Comparison of ENCODE assay signal across 1 cellular context in the genomic region with DNA sequence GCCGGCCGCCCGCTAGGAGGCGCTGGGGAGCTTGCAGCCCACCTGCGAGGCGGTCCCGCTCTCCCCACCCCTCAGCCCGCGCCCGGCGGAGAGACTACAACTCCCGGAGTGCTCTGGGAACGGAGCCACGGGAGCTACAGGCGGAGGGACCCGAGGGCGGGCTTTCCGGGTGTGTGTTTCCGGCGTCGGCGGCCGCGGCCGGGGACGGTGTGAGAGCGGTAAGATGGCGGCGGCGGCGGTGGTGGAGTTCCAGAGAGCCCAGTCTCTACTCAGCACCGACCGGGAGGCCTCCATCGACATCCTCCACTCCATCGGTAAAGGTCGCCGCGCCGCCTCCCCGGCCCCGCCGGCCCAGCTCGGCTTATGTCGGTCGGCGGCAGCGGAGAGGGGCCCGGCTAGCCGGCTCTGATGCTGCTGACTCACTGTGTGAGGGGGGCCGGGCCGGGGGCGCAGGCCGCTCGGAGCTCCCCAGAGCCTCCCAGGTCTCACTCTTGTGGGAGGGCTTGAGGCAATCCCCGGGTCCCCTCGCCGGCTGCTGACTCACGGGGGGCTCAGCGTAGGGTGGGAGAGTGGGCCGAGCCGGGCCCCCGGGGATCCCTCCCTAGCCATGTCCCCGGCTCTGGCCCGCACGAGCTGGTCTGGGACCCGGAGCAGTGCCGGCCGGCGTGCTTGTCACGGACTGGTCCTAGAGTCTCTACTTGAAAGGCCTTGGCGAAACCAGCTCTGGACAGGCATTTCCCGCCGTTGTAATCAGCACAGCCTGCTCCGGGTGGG.
A peak's percentile ranks its signal among the peaks of the same experiment; 100 is the strongest.
TF ChIP-seq lines count a peak whose summit lies in the region.

A gene (plus strand): TSS at position 210 of the 774 bp plus-strand sequence. CDS start 14 bp downstream, at position 224.

TF ChIP-seq in K562, 482 proteins besides CTCF, POLR2A, EP300 and RAD21 (continued from another document and continues in another):
- TF ChIP-seq, protein P1, sequence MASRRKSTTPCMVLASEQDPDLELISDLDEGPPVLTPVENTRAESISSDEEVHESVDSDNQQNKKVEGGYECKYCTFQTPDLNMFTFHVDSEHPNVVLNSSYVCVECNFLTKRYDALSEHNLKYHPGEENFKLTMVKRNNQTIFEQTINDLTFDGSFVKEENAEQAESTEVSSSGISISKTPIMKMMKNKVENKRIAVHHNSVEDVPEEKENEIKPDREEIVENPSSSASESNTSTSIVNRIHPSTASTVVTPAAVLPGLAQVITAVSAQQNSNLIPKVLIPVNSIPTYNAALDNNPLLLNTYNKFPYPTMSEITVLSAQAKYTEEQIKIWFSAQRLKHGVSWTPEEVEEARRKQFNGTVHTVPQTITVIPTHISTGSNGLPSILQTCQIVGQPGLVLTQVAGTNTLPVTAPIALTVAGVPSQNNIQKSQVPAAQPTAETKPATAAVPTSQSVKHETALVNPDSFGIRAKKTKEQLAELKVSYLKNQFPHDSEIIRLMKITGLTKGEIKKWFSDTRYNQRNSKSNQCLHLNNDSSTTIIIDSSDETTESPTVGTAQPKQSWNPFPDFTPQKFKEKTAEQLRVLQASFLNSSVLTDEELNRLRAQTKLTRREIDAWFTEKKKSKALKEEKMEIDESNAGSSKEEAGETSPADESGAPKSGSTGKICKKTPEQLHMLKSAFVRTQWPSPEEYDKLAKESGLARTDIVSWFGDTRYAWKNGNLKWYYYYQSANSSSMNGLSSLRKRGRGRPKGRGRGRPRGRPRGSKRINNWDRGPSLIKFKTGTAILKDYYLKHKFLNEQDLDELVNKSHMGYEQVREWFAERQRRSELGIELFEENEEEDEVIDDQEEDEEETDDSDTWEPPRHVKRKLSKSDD (conservative IDR thresholded peaks at IDR 0.05; ENCODE audit: low read length) = no peak; the same call in 1 of the 2 replicates
- TF ChIP-seq, protein P2, sequence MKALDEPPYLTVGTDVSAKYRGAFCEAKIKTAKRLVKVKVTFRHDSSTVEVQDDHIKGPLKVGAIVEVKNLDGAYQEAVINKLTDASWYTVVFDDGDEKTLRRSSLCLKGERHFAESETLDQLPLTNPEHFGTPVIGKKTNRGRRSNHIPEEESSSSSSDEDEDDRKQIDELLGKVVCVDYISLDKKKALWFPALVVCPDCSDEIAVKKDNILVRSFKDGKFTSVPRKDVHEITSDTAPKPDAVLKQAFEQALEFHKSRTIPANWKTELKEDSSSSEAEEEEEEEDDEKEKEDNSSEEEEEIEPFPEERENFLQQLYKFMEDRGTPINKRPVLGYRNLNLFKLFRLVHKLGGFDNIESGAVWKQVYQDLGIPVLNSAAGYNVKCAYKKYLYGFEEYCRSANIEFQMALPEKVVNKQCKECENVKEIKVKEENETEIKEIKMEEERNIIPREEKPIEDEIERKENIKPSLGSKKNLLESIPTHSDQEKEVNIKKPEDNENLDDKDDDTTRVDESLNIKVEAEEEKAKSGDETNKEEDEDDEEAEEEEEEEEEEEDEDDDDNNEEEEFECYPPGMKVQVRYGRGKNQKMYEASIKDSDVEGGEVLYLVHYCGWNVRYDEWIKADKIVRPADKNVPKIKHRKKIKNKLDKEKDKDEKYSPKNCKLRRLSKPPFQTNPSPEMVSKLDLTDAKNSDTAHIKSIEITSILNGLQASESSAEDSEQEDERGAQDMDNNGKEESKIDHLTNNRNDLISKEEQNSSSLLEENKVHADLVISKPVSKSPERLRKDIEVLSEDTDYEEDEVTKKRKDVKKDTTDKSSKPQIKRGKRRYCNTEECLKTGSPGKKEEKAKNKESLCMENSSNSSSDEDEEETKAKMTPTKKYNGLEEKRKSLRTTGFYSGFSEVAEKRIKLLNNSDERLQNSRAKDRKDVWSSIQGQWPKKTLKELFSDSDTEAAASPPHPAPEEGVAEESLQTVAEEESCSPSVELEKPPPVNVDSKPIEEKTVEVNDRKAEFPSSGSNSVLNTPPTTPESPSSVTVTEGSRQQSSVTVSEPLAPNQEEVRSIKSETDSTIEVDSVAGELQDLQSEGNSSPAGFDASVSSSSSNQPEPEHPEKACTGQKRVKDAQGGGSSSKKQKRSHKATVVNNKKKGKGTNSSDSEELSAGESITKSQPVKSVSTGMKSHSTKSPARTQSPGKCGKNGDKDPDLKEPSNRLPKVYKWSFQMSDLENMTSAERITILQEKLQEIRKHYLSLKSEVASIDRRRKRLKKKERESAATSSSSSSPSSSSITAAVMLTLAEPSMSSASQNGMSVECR (CRISPR knock-in tag; IDR thresholded peaks at IDR 0.05) = peak; percentile 61; the same call in 1 of the 2 replicates
- TF ChIP-seq PRMT5 (CRISPR knock-in tag; IDR thresholded peaks at IDR 0.05) (no peak), HCFC1 (IDR thresholded peaks at IDR 0.05; ENCODE audit: low read depth, low read length) (peak; percentile 99), ZSCAN29 (IDR thresholded peaks at IDR 0.05) (no peak), E2F3 (CRISPR knock-in tag; IDR thresholded peaks at IDR 0.05) (no peak), MYBL2 (IDR thresholded peaks at IDR 0.05; ENCODE audit: low read depth) (no peak), MYBL2 (CRISPR knock-in tag; IDR thresholded peaks at IDR 0.05; ENCODE audit: borderline replicate concordance) (no peak), FOSL1 (tag; conservative IDR thresholded peaks at IDR 0.05) (peak; percentile 74), JUNB (CRISPR knock-in tag; conservative IDR thresholded peaks at IDR 0.05) (no peak), MXI1 (IDR thresholded peaks at IDR 0.05; ENCODE audit: low read depth, low read length) (0 out of 2 replicates have a peak, but pooled peaks have one; percentile 22), ZNF212 (CRISPR knock-in tag; IDR thresholded peaks at IDR 0.05) (no peak)
- TF ChIP-seq, protein P3, sequence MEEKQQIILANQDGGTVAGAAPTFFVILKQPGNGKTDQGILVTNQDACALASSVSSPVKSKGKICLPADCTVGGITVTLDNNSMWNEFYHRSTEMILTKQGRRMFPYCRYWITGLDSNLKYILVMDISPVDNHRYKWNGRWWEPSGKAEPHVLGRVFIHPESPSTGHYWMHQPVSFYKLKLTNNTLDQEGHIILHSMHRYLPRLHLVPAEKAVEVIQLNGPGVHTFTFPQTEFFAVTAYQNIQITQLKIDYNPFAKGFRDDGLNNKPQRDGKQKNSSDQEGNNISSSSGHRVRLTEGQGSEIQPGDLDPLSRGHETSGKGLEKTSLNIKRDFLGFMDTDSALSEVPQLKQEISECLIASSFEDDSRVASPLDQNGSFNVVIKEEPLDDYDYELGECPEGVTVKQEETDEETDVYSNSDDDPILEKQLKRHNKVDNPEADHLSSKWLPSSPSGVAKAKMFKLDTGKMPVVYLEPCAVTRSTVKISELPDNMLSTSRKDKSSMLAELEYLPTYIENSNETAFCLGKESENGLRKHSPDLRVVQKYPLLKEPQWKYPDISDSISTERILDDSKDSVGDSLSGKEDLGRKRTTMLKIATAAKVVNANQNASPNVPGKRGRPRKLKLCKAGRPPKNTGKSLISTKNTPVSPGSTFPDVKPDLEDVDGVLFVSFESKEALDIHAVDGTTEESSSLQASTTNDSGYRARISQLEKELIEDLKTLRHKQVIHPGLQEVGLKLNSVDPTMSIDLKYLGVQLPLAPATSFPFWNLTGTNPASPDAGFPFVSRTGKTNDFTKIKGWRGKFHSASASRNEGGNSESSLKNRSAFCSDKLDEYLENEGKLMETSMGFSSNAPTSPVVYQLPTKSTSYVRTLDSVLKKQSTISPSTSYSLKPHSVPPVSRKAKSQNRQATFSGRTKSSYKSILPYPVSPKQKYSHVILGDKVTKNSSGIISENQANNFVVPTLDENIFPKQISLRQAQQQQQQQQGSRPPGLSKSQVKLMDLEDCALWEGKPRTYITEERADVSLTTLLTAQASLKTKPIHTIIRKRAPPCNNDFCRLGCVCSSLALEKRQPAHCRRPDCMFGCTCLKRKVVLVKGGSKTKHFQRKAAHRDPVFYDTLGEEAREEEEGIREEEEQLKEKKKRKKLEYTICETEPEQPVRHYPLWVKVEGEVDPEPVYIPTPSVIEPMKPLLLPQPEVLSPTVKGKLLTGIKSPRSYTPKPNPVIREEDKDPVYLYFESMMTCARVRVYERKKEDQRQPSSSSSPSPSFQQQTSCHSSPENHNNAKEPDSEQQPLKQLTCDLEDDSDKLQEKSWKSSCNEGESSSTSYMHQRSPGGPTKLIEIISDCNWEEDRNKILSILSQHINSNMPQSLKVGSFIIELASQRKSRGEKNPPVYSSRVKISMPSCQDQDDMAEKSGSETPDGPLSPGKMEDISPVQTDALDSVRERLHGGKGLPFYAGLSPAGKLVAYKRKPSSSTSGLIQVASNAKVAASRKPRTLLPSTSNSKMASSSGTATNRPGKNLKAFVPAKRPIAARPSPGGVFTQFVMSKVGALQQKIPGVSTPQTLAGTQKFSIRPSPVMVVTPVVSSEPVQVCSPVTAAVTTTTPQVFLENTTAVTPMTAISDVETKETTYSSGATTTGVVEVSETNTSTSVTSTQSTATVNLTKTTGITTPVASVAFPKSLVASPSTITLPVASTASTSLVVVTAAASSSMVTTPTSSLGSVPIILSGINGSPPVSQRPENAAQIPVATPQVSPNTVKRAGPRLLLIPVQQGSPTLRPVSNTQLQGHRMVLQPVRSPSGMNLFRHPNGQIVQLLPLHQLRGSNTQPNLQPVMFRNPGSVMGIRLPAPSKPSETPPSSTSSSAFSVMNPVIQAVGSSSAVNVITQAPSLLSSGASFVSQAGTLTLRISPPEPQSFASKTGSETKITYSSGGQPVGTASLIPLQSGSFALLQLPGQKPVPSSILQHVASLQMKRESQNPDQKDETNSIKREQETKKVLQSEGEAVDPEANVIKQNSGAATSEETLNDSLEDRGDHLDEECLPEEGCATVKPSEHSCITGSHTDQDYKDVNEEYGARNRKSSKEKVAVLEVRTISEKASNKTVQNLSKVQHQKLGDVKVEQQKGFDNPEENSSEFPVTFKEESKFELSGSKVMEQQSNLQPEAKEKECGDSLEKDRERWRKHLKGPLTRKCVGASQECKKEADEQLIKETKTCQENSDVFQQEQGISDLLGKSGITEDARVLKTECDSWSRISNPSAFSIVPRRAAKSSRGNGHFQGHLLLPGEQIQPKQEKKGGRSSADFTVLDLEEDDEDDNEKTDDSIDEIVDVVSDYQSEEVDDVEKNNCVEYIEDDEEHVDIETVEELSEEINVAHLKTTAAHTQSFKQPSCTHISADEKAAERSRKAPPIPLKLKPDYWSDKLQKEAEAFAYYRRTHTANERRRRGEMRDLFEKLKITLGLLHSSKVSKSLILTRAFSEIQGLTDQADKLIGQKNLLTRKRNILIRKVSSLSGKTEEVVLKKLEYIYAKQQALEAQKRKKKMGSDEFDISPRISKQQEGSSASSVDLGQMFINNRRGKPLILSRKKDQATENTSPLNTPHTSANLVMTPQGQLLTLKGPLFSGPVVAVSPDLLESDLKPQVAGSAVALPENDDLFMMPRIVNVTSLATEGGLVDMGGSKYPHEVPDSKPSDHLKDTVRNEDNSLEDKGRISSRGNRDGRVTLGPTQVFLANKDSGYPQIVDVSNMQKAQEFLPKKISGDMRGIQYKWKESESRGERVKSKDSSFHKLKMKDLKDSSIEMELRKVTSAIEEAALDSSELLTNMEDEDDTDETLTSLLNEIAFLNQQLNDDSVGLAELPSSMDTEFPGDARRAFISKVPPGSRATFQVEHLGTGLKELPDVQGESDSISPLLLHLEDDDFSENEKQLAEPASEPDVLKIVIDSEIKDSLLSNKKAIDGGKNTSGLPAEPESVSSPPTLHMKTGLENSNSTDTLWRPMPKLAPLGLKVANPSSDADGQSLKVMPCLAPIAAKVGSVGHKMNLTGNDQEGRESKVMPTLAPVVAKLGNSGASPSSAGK (IDR thresholded peaks at IDR 0.05) = no peak
- TF ChIP-seq, protein P4, sequence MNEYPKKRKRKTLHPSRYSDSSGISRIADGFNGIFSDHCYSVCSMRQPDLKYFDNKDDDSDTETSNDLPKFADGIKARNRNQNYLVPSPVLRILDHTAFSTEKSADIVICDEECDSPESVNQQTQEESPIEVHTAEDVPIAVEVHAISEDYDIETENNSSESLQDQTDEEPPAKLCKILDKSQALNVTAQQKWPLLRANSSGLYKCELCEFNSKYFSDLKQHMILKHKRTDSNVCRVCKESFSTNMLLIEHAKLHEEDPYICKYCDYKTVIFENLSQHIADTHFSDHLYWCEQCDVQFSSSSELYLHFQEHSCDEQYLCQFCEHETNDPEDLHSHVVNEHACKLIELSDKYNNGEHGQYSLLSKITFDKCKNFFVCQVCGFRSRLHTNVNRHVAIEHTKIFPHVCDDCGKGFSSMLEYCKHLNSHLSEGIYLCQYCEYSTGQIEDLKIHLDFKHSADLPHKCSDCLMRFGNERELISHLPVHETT (CRISPR knock-in tag; conservative IDR thresholded peaks at IDR 0.05 in 1 of 2, IDR thresholded peaks at IDR 0.05 in 1 of 2) = peak in 1 of 2 experiments; percentile 69; a peak in 1 of 4 replicates
- TF ChIP-seq, protein P5, sequence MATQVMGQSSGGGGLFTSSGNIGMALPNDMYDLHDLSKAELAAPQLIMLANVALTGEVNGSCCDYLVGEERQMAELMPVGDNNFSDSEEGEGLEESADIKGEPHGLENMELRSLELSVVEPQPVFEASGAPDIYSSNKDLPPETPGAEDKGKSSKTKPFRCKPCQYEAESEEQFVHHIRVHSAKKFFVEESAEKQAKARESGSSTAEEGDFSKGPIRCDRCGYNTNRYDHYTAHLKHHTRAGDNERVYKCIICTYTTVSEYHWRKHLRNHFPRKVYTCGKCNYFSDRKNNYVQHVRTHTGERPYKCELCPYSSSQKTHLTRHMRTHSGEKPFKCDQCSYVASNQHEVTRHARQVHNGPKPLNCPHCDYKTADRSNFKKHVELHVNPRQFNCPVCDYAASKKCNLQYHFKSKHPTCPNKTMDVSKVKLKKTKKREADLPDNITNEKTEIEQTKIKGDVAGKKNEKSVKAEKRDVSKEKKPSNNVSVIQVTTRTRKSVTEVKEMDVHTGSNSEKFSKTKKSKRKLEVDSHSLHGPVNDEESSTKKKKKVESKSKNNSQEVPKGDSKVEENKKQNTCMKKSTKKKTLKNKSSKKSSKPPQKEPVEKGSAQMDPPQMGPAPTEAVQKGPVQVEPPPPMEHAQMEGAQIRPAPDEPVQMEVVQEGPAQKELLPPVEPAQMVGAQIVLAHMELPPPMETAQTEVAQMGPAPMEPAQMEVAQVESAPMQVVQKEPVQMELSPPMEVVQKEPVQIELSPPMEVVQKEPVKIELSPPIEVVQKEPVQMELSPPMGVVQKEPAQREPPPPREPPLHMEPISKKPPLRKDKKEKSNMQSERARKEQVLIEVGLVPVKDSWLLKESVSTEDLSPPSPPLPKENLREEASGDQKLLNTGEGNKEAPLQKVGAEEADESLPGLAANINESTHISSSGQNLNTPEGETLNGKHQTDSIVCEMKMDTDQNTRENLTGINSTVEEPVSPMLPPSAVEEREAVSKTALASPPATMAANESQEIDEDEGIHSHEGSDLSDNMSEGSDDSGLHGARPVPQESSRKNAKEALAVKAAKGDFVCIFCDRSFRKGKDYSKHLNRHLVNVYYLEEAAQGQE (CRISPR knock-in tag; IDR thresholded peaks at IDR 0.05; ENCODE audit: low read depth) = no peak
- TF ChIP-seq, protein P6, sequence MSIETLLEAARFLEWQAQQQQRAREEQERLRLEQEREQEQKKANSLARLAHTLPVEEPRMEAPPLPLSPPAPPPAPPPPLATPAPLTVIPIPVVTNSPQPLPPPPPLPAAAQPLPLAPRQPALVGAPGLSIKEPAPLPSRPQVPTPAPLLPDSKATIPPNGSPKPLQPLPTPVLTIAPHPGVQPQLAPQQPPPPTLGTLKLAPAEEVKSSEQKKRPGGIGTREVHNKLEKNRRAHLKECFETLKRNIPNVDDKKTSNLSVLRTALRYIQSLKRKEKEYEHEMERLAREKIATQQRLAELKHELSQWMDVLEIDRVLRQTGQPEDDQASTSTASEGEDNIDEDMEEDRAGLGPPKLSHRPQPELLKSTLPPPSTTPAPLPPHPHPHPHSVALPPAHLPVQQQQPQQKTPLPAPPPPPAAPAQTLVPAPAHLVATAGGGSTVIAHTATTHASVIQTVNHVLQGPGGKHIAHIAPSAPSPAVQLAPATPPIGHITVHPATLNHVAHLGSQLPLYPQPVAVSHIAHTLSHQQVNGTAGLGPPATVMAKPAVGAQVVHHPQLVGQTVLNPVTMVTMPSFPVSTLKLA (conservative IDR thresholded peaks at IDR 0.05) = peak; percentile 74 to 76; a peak in 3 of 4 replicates
